ENCODE assay signal across 29 cellular contexts in the genomic region with DNA sequence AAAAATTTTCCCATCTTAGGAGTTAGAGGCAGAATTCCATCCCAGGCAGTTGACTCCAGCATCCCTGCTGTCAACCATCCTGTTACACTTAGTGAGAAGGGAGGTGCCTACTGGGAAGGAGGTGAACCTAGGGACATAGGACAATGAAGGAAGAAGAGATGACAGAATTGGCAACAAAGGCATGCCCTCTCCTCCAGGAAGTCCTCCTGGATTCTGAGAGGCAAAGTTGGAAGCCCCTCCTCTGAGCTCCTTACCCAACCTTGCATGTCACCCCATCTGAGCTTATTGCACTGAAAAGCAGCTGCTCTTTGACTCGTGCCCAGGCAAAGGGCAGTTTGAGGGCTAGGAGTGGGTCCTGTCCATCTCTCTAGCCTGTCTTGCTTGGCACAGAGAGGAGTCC.
"Had no signal": no experiment of that assay in that cellular context is flagged by ENCODE, and none has a peak within 500 bp of the region (broad histone marks: within the 10 kb centered on the region; RNA-seq: fewer than 3 reads in every experiment).

No MANE protein-coding gene starts in this region.

- H3K27ac Mint-ChIP-seq: stimulated activated effector memory CD8-positive, alpha-beta T cell treated with anti-CD3 and anti-CD28 coated beads, Interleukin-12 subunit alpha, Interleukin-12 subunit beta, amount 100 ng/mL, for 72 hours; stimulated activated memory B cell treated with anti-CD40 and anti-IgM and Interleukin-4, amounts not matched to agents 10 μg/mL and 1 μg/mL and 100 μg/mL, for 72 hours; stimulated activated naive B cell treated with anti-CD40 and anti-IgM and Interleukin-4, amounts not matched to agents 10 μg/mL and 1 μg/mL and 100 μg/mL, for 72 hours; stimulated activated naive CD8-positive, alpha-beta T cell treated with anti-CD3 and anti-CD28 coated beads, Interleukin-15, Interleukin-2, amounts not matched to agents 100 ng/mL and 50 ng/mL, for 24 hours; type B pancreatic cell had no signal

- FAIRE-seq: urothelium cell line had no signal

- H3K36me3 ChIP-seq: stomach, suprapubic skin, thoracic aorta, thyroid gland, tibial artery, tibial nerve, transverse colon, upper lobe of left lung, upper lobe of right lung, uterus, vagina had no signal

- H3K4me3 ChIP-seq: stomach, suprapubic skin, testis, thoracic aorta, thyroid gland, tibial artery, tibial nerve, transverse colon, upper lobe of left lung, upper lobe of right lung, uterus, vagina had no signal

- H3K4me1 Mint-ChIP-seq: stimulated activated effector memory CD8-positive, alpha-beta T cell treated with anti-CD3 and anti-CD28 coated beads, Interleukin-12 subunit alpha, Interleukin-12 subunit beta, amount 100 ng/mL, for 72 hours; stimulated activated memory B cell treated with anti-CD40 and anti-IgM and Interleukin-4, amounts not matched to agents 10 μg/mL and 1 μg/mL and 100 μg/mL, for 72 hours; stimulated activated naive B cell treated with anti-CD40 and anti-IgM and Interleukin-4, amounts not matched to agents 10 μg/mL and 1 μg/mL and 100 μg/mL, for 72 hours; stimulated activated naive CD8-positive, alpha-beta T cell treated with anti-CD3 and anti-CD28 coated beads, Interleukin-15, amount 100 ng/mL, for 72 hours had no signal

- ATAC-seq: stimulated activated effector memory CD8-positive, alpha-beta T cell treated with anti-CD3 and anti-CD28 coated beads, Interleukin-12 subunit alpha, Interleukin-12 subunit beta, amount 100 ng/mL, for 72 hours; stimulated activated memory B cell treated with anti-CD40 and anti-IgM and Interleukin-4, amounts not matched to agents 10 μg/mL and 1 μg/mL and 100 μg/mL, for 72 hours; stimulated activated naive B cell treated with anti-CD40 and anti-IgM and Interleukin-4, amounts not matched to agents 10 μg/mL and 1 μg/mL and 100 μg/mL, for 72 hours; stimulated activated naive CD8-positive, alpha-beta T cell treated with anti-CD3 and anti-CD28 coated beads, Interleukin-15, amount 100 ng/mL, for 72 hours; stimulated activated naive CD8-positive, alpha-beta T cell treated with anti-CD3 and anti-CD28 coated beads, Interleukin-15, Interleukin-2, amounts not matched to agents 100 U/mL and 50 U/mL, for 24 hours; upper lobe of right lung had no signal

- H3K27ac ChIP-seq: stomach, suprapubic skin, testis, thoracic aorta, thyroid gland, tibial artery, tibial nerve, transverse colon, upper lobe of left lung, upper lobe of right lung, uterus, vagina had no signal

- H3K9me3 Mint-ChIP-seq: stimulated activated effector memory CD8-positive, alpha-beta T cell treated with anti-CD3 and anti-CD28 coated beads, Interleukin-12 subunit alpha, Interleukin-12 subunit beta, amount 100 ng/mL, for 72 hours; stimulated activated memory B cell treated with anti-CD40 and anti-IgM and Interleukin-4, amounts not matched to agents 10 μg/mL and 1 μg/mL and 100 μg/mL, for 72 hours; stimulated activated naive B cell treated with anti-CD40 and anti-IgM and Interleukin-4, amounts not matched to agents 10 μg/mL and 1 μg/mL and 100 μg/mL, for 72 hours; stimulated activated naive CD8-positive, alpha-beta T cell treated with anti-CD3 and anti-CD28 coated beads, Interleukin-15, amount 100 ng/mL, for 72 hours; stimulated activated naive CD8-positive, alpha-beta T cell treated with anti-CD3 and anti-CD28 coated beads, Interleukin-15, Interleukin-2, amounts not matched to agents 100 ng/mL and 50 ng/mL, for 24 hours; type B pancreatic cell had no signal

- H3K27me3 ChIP-seq: testis, thyroid gland, vagina had no signal

- DNase-seq: stimulated activated CD4-positive, alpha-beta T cell treated with anti-CD3 and anti-CD28 coated beads, Interleukin-2, amount 100 ng/mL, for 48 hours; stimulated activated CD4-positive, alpha-beta T cell treated with anti-CD3 and anti-CD28 coated beads, Interleukin-4, amount 100 ng/mL, for 1 hour; stimulated activated CD4-positive, alpha-beta T cell treated with anti-CD3 and anti-CD28 coated beads, Interleukin-4, amount 100 ng/mL, for 24 hours; stimulated activated CD4-positive, alpha-beta T cell treated with anti-CD3 and anti-CD28 coated beads, Interleukin-4, amount 100 ng/mL, for 4 hours; stimulated activated CD8-positive, alpha-beta memory T cell treated with anti-CD3 and anti-CD28 coated beads, Interleukin-4, amount 100 ng/mL, for 48 hours; stimulated activated naive B cell treated with anti-CD40 and anti-IgM and Interleukin-4, amounts not matched to agents 10 μg/mL and 1 μg/mL and 100 μg/mL, for 72 hours; stimulated activated naive CD4-positive, alpha-beta T cell; stimulated activated naive CD4-positive, alpha-beta T cell treated with Interleukin-2 at 50 U/mL for 16 hours; stimulated activated naive CD8-positive, alpha-beta T cell treated with anti-CD3 and anti-CD28 coated beads, Interleukin-15, amount 100 ng/mL, for 72 hours; stimulated activated naive CD8-positive, alpha-beta T cell treated with anti-CD3 and anti-CD28 coated beads, Interleukin-15, Interleukin-2, amounts not matched to agents 100 U/mL and 50 U/mL, for 24 hours; stomach; substantia nigra; testis; thyroid gland; tibial artery; transverse colon; trophoblast cell; upper lobe of left lung; upper lobe of right lung; uterus had no signal

- H3K9me3 ChIP-seq: stomach, suprapubic skin, testis, thoracic aorta, thyroid gland, tibial artery, tibial nerve, transverse colon, upper lobe of left lung, upper lobe of right lung, uterus, vagina had no signal

- H3K36me3 Mint-ChIP-seq: stimulated activated effector memory CD8-positive, alpha-beta T cell treated with anti-CD3 and anti-CD28 coated beads, Interleukin-12 subunit alpha, Interleukin-12 subunit beta, amount 100 ng/mL, for 72 hours; stimulated activated memory B cell treated with anti-CD40 and anti-IgM and Interleukin-4, amounts not matched to agents 10 μg/mL and 1 μg/mL and 100 μg/mL, for 72 hours; stimulated activated naive B cell treated with anti-CD40 and anti-IgM and Interleukin-4, amounts not matched to agents 10 μg/mL and 1 μg/mL and 100 μg/mL, for 72 hours; type B pancreatic cell had no signal

- H3K4me3 Mint-ChIP-seq: stimulated activated effector memory CD8-positive, alpha-beta T cell treated with anti-CD3 and anti-CD28 coated beads, Interleukin-12 subunit alpha, Interleukin-12 subunit beta, amount 100 ng/mL, for 72 hours; stimulated activated memory B cell treated with anti-CD40 and anti-IgM and Interleukin-4, amounts not matched to agents 10 μg/mL and 1 μg/mL and 100 μg/mL, for 72 hours; stimulated activated naive B cell treated with anti-CD40 and anti-IgM and Interleukin-4, amounts not matched to agents 10 μg/mL and 1 μg/mL and 100 μg/mL, for 72 hours; stimulated activated naive CD8-positive, alpha-beta T cell treated with anti-CD3 and anti-CD28 coated beads, Interleukin-15, amount 100 ng/mL, for 72 hours; stimulated activated naive CD8-positive, alpha-beta T cell treated with anti-CD3 and anti-CD28 coated beads, Interleukin-15, Interleukin-2, amounts not matched to agents 100 ng/mL and 50 ng/mL, for 24 hours; type B pancreatic cell had no signal

- H3K4me1 ChIP-seq: stomach, suprapubic skin, testis, thyroid gland, tibial artery, tibial nerve, transverse colon, upper lobe of left lung, upper lobe of right lung, uterus, vagina had no signal
